Comparison of ENCODE assay signal across 13 cellular contexts in genomic region chr11:84564867-84565184, GRCh38.
"Had no signal": no experiment of that assay in that cellular context is flagged by ENCODE, and none has a peak within 500 bp of the region (broad histone marks: within the 10 kb centered on the region; RNA-seq: fewer than 3 reads in every experiment).

No MANE protein-coding gene starts in this region.

- ATAC-seq: activated CD4-positive, alpha-beta T cell treated with anti-CD3 and anti-CD28 coated beads for 36 hours; activated CD8-positive, alpha-beta memory T cell treated with anti-CD3 and anti-CD28 coated beads, Interleukin-2, amount 10 ng/mL, durations not matched to agents 7 days and 5 days; gastrocnemius medialis; heart left ventricle had no signal

- FAIRE-seq: colon, endometrium had no signal

- H3K9ac ChIP-seq: neural progenitor cell had no signal

- H3K27me3 ChIP-seq: dorsolateral prefrontal cortex, gastrocnemius medialis, heart left ventricle, left lung, neural progenitor cell, right atrium auricular region had no signal

- H3K9me3 ChIP-seq: gastrocnemius medialis, prostate gland, right atrium auricular region had no signal

- H2AFZ ChIP-seq: neural progenitor cell had no signal

- H3K27ac ChIP-seq: gastrocnemius medialis, heart left ventricle, left lung, neural progenitor cell, prostate gland, right atrium auricular region had no signal

- H3K4me2 ChIP-seq: neural progenitor cell had no signal

- H3K36me3 ChIP-seq: gastrocnemius medialis, heart left ventricle, left lung, neural progenitor cell, prostate gland, right atrium auricular region had no signal

- H3K4me3 ChIP-seq: dorsolateral prefrontal cortex, gastrocnemius medialis, heart left ventricle, left lung, neural progenitor cell, prostate gland, right atrium auricular region had no signal

- DNase-seq: activated CD8-positive, alpha-beta memory T cell treated with anti-CD3 and anti-CD28 coated beads, Interleukin-2, amount 10 ng/mL, durations not matched to agents 7 days and 5 days; activated naive CD4-positive, alpha-beta T cell; activated naive CD8-positive, alpha-beta T cell treated with anti-CD3 and anti-CD28 coated beads, Interleukin-2, amount 10 ng/mL, durations not matched to agents 7 days and 5 days; gastrocnemius medialis; heart left ventricle; left lung had no signal

- H3K4me1 ChIP-seq: gastrocnemius medialis, heart left ventricle, left lung, prostate gland, right atrium auricular region had no signal
